ENCODE assay signal across 24 cellular contexts in genomic region chr16:69827527-69827926, GRCh38.
"Had no signal": no experiment of that assay in that cellular context is flagged by ENCODE, and none has a peak within 500 bp of the region (broad histone marks: within the 10 kb centered on the region; RNA-seq: fewer than 3 reads in every experiment).

No MANE protein-coding gene starts in this region.

- H3K9me3 ChIP-seq: adrenal gland, ascending aorta, colonic mucosa, esophagus muscularis mucosa, prostate gland, right lobe of liver, upper lobe of left lung had no signal

- H3K4me3 ChIP-seq: adrenal gland, ascending aorta, colonic mucosa, dorsolateral prefrontal cortex, esophagus muscularis mucosa, lung, prostate gland, right lobe of liver, upper lobe of left lung had no signal

- ATAC-seq: activated CD4-positive, alpha-beta T cell treated with anti-CD3 and anti-CD28 coated beads for 36 hours; activated T-cell treated with anti-CD3 and anti-CD28 coated beads, Interleukin-2, amount 50 U/mL, for 4 hours; left lobe of liver; natural killer cell; right lobe of liver; stimulated activated naive B cell treated with anti-CD40 and anti-IgM and Interleukin-4, amounts not matched to agents 10 μg/mL and 1 μg/mL and 100 μg/mL, for 72 hours had no signal

- H3K27me3 ChIP-seq: adrenal gland, ascending aorta, colonic mucosa, dorsolateral prefrontal cortex, esophagus muscularis mucosa, right lobe of liver, upper lobe of left lung had no signal

- DNase-seq: activated B cell treated with CpG ODN at 0.5 μM for 24 hours; activated CD4-positive, alpha-beta T cell treated with anti-CD3 and anti-CD28 coated beads for 36 hours; activated CD4-positive, alpha-beta T cell treated with anti-CD3 and anti-CD28 coated beads, Interleukin-2, amount 50 U/mL, for 4 hours; activated CD8-positive, alpha-beta memory T cell treated with anti-CD3 and anti-CD28 coated beads for 24 hours; activated CD8-positive, alpha-beta memory T cell treated with anti-CD3 and anti-CD28 coated beads, Interleukin-2, amount 50 U/mL, for 4 hours; activated naive CD4-positive, alpha-beta T cell; activated T-cell treated with anti-CD3 and anti-CD28 coated beads, Interleukin-2, amount 50 U/mL, for 4 hours; colonic mucosa; dorsolateral prefrontal cortex; midbrain; natural killer cell; right lobe of liver; small intestine; stimulated activated CD4-positive, alpha-beta T cell treated with anti-CD3 and anti-CD28 coated beads, Interleukin-2, amount 100 ng/mL, for 48 hours; stimulated activated CD8-positive, alpha-beta memory T cell treated with anti-CD3 and anti-CD28 coated beads, Interleukin-4, amount 100 ng/mL, for 48 hours; stimulated activated naive B cell treated with anti-CD40 and anti-IgM and Interleukin-4, amounts not matched to agents 10 μg/mL and 1 μg/mL and 100 μg/mL, for 72 hours; T-helper 9 cell; upper lobe of left lung had no signal

- H3K4me1 ChIP-seq: prostate gland had no signal

- H3K27ac ChIP-seq: ascending aorta, colonic mucosa, esophagus muscularis mucosa, prostate gland, right lobe of liver, upper lobe of left lung had no signal

- H3K36me3 ChIP-seq: adrenal gland, ascending aorta, colonic mucosa, prostate gland had no signal
